Comparison of ENCODE assay signal across 18 cellular contexts in the genomic region with DNA sequence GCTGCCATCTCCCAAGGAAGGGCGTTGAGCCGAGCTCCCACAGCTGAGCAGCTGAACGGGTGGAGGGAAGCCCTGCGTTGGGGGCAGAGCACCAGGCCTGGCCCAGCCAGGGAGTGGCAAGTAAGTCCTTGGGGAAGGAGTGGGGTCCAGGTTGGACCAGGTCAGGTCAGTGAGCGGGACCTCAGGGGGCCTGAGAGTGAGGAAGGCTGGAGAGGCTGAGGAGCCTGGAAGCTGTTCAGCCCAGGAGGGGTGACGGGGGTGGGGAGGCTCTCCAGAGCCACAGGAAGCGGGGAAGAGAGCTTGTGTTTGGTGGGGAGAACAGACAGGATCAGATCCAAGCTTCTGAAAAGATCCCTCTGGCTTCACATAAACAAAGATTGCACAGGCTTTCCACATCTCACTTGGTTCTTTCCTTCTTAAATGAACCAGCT. TPM values are rescaled to one million over a fixed set of nuclear protein-coding genes. Genes with fewer than 3 reads are reported as not detected.
DNase-seq lines count a peak whose midpoint lies in the region; ATAC-seq, FAIRE-seq and TF ChIP-seq lines count a peak whose summit lies in the region.
"Had no signal": no experiment of that assay in that cellular context is flagged by ENCODE, and none has a peak within 500 bp of the region (broad histone marks: within the 10 kb centered on the region; RNA-seq: fewer than 3 reads in every experiment).

No MANE protein-coding gene starts in this region.

- no peaks in the 10 kb centered on the region for H3K9me3 Mint-ChIP-seq in activated T-cell treated with anti-CD3 and anti-CD28 coated beads, Interleukin-2, amount 50 U/mL, for 24 hours
- H3K9me3 Mint-ChIP-seq in activated T-cell treated with anti-CD3 and anti-CD28 coated beads, Interleukin-2, amount 50 U/mL, for 4 hours = no peaks in the 10 kb centered on the region
- H3K9me3 Mint-ChIP-seq in activated T-helper 1 cell treated with anti-CD3 and anti-CD28 coated beads, Interleukin-12 subunit alpha, Interleukin-12 subunit beta, Interleukin-2, Interleukin-4 antibody, amounts not matched to agents 30 ng/mL and 10 ng/mL and 1 ng/mL, durations not matched to agents 14 hours and 24 hours and 36 hours = no peaks in the 10 kb centered on the region

- FAIRE-seq in HTR-8/SVneo (lab: Jason Lieb, UNC) (no peak), H54 (lab: Jason Lieb, UNC) (no peak)
- FAIRE-seq: frontal cortex, kidney, small intestine had no signal

- H3K4me1 ChIP-seq in left lung (peaks cover 0 to 14% of the 10 kb centered on the region in 2 donors), stomach (peaks cover 0 to 10% (median 9%) of the 10 kb centered on the region in 4 donors)

- peak overlapping the region; percentile 75 for H3K27ac Mint-ChIP-seq in activated T-cell treated with anti-CD3 and anti-CD28 coated beads, Interleukin-2, amount 50 U/mL, for 24 hours
- peak overlapping the region; percentile 84 for H3K27ac Mint-ChIP-seq in activated T-helper 1 cell treated with anti-CD3 and anti-CD28 coated beads, Interleukin-12 subunit alpha, Interleukin-12 subunit beta, Interleukin-2, Interleukin-4 antibody, amounts not matched to agents 30 ng/mL and 10 ng/mL and 1 ng/mL, durations not matched to agents 14 hours and 24 hours and 36 hours

- H3K4me1 Mint-ChIP-seq in activated T-cell treated with anti-CD3 and anti-CD28 coated beads, Interleukin-2, amount 50 U/mL, for 24 hours (ENCODE audit: low read depth) = peaks cover 32% of the 10 kb centered on the region
- peaks cover 34% of the 10 kb centered on the region for H3K4me1 Mint-ChIP-seq in activated T-cell treated with anti-CD3 and anti-CD28 coated beads, Interleukin-2, amount 50 U/mL, for 4 hours (ENCODE audit: low read depth)
- H3K4me1 Mint-ChIP-seq in activated T-helper 1 cell treated with anti-CD3 and anti-CD28 coated beads, Interleukin-12 subunit alpha, Interleukin-12 subunit beta, Interleukin-2, Interleukin-4 antibody, amounts not matched to agents 30 ng/mL and 10 ng/mL and 1 ng/mL, durations not matched to agents 14 hours and 24 hours and 36 hours (ENCODE audit: low read depth) = peaks cover 33% of the 10 kb centered on the region

- no peak for TF ChIP-seq EP300 in stomach (IDR thresholded peaks at IDR 0.05)

- H3K9me3 ChIP-seq in left lung (no peaks in the 10 kb centered on the region), stomach (no peaks in the 10 kb centered on the region)
- H3K9me3 ChIP-seq: neutrophil, thoracic aorta had no signal

- no peaks in the 10 kb centered on the region for H3K36me3 Mint-ChIP-seq in activated T-cell treated with anti-CD3 and anti-CD28 coated beads, Interleukin-2, amount 50 U/mL, for 24 hours (ENCODE audit: low read depth)
- H3K36me3 Mint-ChIP-seq in activated T-cell treated with anti-CD3 and anti-CD28 coated beads, Interleukin-2, amount 50 U/mL, for 4 hours (ENCODE audit: insufficient read depth) = no peaks in the 10 kb centered on the region
- H3K36me3 Mint-ChIP-seq in activated T-helper 1 cell treated with anti-CD3 and anti-CD28 coated beads, Interleukin-12 subunit alpha, Interleukin-12 subunit beta, Interleukin-2, Interleukin-4 antibody, amounts not matched to agents 30 ng/mL and 10 ng/mL and 1 ng/mL, durations not matched to agents 14 hours and 24 hours and 36 hours (ENCODE audit: low read depth) = peaks cover 7% of the 10 kb centered on the region

- H3K27ac ChIP-seq in left lung (no peak overlapping the region), stomach (peak overlapping the region in 4 of 5 donors; percentile 39 to 78 (median 66))
- H3K27ac ChIP-seq: dorsolateral prefrontal cortex, neutrophil, PC-9, thoracic aorta had no signal

- WGBS in stomach, 5 donors = 69 to 83% (median 78%) methylated on average over 7 of the region's 7 CpGs

- intact Hi-C loops in activated T-helper 1 cell treated with anti-CD3 and anti-CD28 coated beads, Interleukin-12 subunit alpha, Interleukin-12 subunit beta, Interleukin-2, Interleukin-4 antibody, amounts not matched to agents 30 ng/mL and 10 ng/mL and 1 ng/mL, durations not matched to agents 14 hours and 24 hours and 36 hours (cut with micrococcal nuclease) = loop anchor here (5.0 kb wide), 3 partner anchors 43 to 113 kb away; a partner anchor contains a TSS
- intact Hi-C loops in left lung (cut with DNase I) = no loop called here
- intact Hi-C loops in stomach (cut with DNase I; ENCODE audit: low total_unique reads) = no loop called here

- H3K4me3 ChIP-seq in left lung (no peak overlapping the region), stomach (no peak overlapping the region)
- H3K4me3 ChIP-seq: dorsolateral prefrontal cortex, PC-9, thoracic aorta had no signal

- no peaks in the 10 kb centered on the region for H3K27me3 Mint-ChIP-seq in activated T-cell treated with anti-CD3 and anti-CD28 coated beads, Interleukin-2, amount 50 U/mL, for 24 hours
- H3K27me3 Mint-ChIP-seq in activated T-cell treated with anti-CD3 and anti-CD28 coated beads, Interleukin-2, amount 50 U/mL, for 4 hours (ENCODE audit: low read depth) = no peaks in the 10 kb centered on the region
- H3K27me3 Mint-ChIP-seq in activated T-helper 1 cell treated with anti-CD3 and anti-CD28 coated beads, Interleukin-12 subunit alpha, Interleukin-12 subunit beta, Interleukin-2, Interleukin-4 antibody, amounts not matched to agents 30 ng/mL and 10 ng/mL and 1 ng/mL, durations not matched to agents 14 hours and 24 hours and 36 hours (ENCODE audit: insufficient read depth) = no peaks in the 10 kb centered on the region

- H3K27me3 ChIP-seq in left lung (no peaks in the 10 kb centered on the region), stomach (no peaks in the 10 kb centered on the region)
- H3K27me3 ChIP-seq: dorsolateral prefrontal cortex, neutrophil had no signal

- H3K36me3 ChIP-seq in left lung (no peaks in the 10 kb centered on the region), stomach (no peaks in the 10 kb centered on the region)
- H3K36me3 ChIP-seq: neutrophil, thoracic aorta had no signal

- TF ChIP-seq POLR2A in stomach (IDR thresholded peaks at IDR 0.05) (no peak), H54 (IDR thresholded peaks at IDR 0.05; ENCODE audit: low read depth, low read length) (no peak)

- H3K4me3 Mint-ChIP-seq in activated T-cell treated with anti-CD3 and anti-CD28 coated beads, Interleukin-2, amount 50 U/mL, for 24 hours = no peak overlapping the region
- no peak overlapping the region for H3K4me3 Mint-ChIP-seq in activated T-cell treated with anti-CD3 and anti-CD28 coated beads, Interleukin-2, amount 50 U/mL, for 4 hours
- H3K4me3 Mint-ChIP-seq in activated T-helper 1 cell treated with anti-CD3 and anti-CD28 coated beads, Interleukin-12 subunit alpha, Interleukin-12 subunit beta, Interleukin-2, Interleukin-4 antibody, amounts not matched to agents 30 ng/mL and 10 ng/mL and 1 ng/mL, durations not matched to agents 14 hours and 24 hours and 36 hours = no peak overlapping the region

- DNase-seq in activated T-cell treated with anti-CD3 and anti-CD28 coated beads, Interleukin-2, amount 50 U/mL, for 24 hours = no peak
- DNase-seq in activated T-cell treated with anti-CD3 and anti-CD28 coated beads, Interleukin-2, amount 50 U/mL, for 4 hours = no peak
- DNase-seq in activated T-helper 1 cell treated with anti-CD3 and anti-CD28 coated beads, Interleukin-12 subunit alpha, Interleukin-12 subunit beta, Interleukin-2, Interleukin-4 antibody, amounts not matched to agents 30 ng/mL and 10 ng/mL and 1 ng/mL, durations not matched to agents 14 hours and 24 hours and 36 hours (ENCODE audit: low spot score) = no peak
- DNase-seq in left lung = no peak
- peak; percentile 17 for DNase-seq in stomach
- no peak for DNase-seq in HTR-8/SVneo (ENCODE audit: insufficient read length, low spot score)
- DNase-seq in H54 (ENCODE audit: insufficient read length, low spot score) = no peak
- DNase-seq: ACHN, dorsolateral prefrontal cortex, kidney, NCI-H1105 treated with DMSO at 0.1 percent for 48 hours, NCI-H446 treated with DMSO at 0.1 percent for 48 hours, PC-9, small intestine had no signal

- TF ChIP-seq CTCF in left lung (IDR thresholded peaks at IDR 0.05) (no peak), stomach (IDR thresholded peaks at IDR 0.05) (no peak)

- no peak for ATAC-seq in activated T-cell treated with anti-CD3 and anti-CD28 coated beads, Interleukin-2, amount 50 U/mL, for 4 hours
- ATAC-seq in left lung = peak; percentile 30
- no peak for ATAC-seq in GM19328 (IDR thresholded peaks at IDR 0.05; ENCODE audit: unreplicated experiment)

RNA-seq across cellular contexts. Expression of a gene that starts 55.4 kb away (rescaled TPM):
- under 1 TPM in 1 of 3 donors, not detected in 2; 0.05 TPM for total RNA-seq in activated T-cell treated with anti-CD3 and anti-CD28 coated beads, Interleukin-2, amount 50 U/mL, for 4 hours
- total RNA-seq in activated T-helper 1 cell treated with anti-CD3 and anti-CD28 coated beads, Interleukin-12 subunit alpha, Interleukin-12 subunit beta, Interleukin-2, Interleukin-4 antibody, amounts not matched to agents 30 ng/mL and 10 ng/mL and 1 ng/mL, durations not matched to agents 14 hours and 24 hours and 36 hours = 0.16 and 0.20 TPM in 2 replicates
- total RNA-seq in left lung (1 to 10 TPM in 1 of 2 donors, not detected in 1; 2.0 TPM), stomach (not detected)
- under 1 TPM in 1 of 3 donors, not detected in 2; 0.08 TPM for polyA plus RNA-seq in stomach
- polyA plus RNA-seq: small intestine had no signal

Comparison
In these comparisons a context has a peak if more than half of its experiments do, and no peak if none do; other contexts are left out.
1. H3K27ac ChIP-seq: peak in stomach (4 of 5); none in left lung (0 of 2).